32 cellular contexts compared by ENCODE assay signal in genomic region chr2:162646739-162647138, GRCh38.
"Had no signal": no experiment of that assay in that cellular context is flagged by ENCODE, and none has a peak within 500 bp of the region (broad histone marks: within the 10 kb centered on the region; RNA-seq: fewer than 3 reads in every experiment).

No MANE protein-coding gene starts in this region.

- H3K27me3 Mint-ChIP-seq: naive B cell; stimulated activated memory B cell treated with anti-CD40 and anti-IgM and Interleukin-4, amounts not matched to agents 10 μg/mL and 1 μg/mL and 100 μg/mL, for 72 hours; stimulated activated naive CD8-positive, alpha-beta T cell treated with anti-CD3 and anti-CD28 coated beads, Interleukin-15, amount 100 ng/mL, for 72 hours; type B pancreatic cell had no signal

- H3K4me3 ChIP-seq: prostate gland, right atrium auricular region, skin epidermis, smooth muscle cell, spleen, suprapubic skin, testis, tibial artery, transverse colon, upper lobe of right lung, uterus had no signal

- H3K27me3 ChIP-seq: neutrophil, right atrium auricular region, spleen, suprapubic skin, testis, tibial artery, transverse colon, upper lobe of right lung, uterus had no signal

- H3K4me1 ChIP-seq: parathyroid adenoma, prostate gland, right atrium auricular region, spleen, suprapubic skin, testis, tibial artery, transverse colon, upper lobe of right lung, uterus had no signal

- ATAC-seq: natural killer cell; sciatic nerve; stimulated activated memory B cell treated with anti-CD40 and anti-IgM and Interleukin-4, amounts not matched to agents 10 μg/mL and 1 μg/mL and 100 μg/mL, for 72 hours; stimulated activated naive CD8-positive, alpha-beta T cell treated with anti-CD3 and anti-CD28 coated beads, Interleukin-15, amount 100 ng/mL, for 72 hours; stimulated activated naive CD8-positive, alpha-beta T cell treated with anti-CD3 and anti-CD28 coated beads, Interleukin-15, Interleukin-2, amounts not matched to agents 100 U/mL and 50 U/mL, for 24 hours; upper lobe of right lung had no signal

- H3K4me1 Mint-ChIP-seq: naive B cell; natural killer cell; neural crest cell; stimulated activated memory B cell treated with anti-CD40 and anti-IgM and Interleukin-4, amounts not matched to agents 10 μg/mL and 1 μg/mL and 100 μg/mL, for 72 hours; stimulated activated naive CD8-positive, alpha-beta T cell treated with anti-CD3 and anti-CD28 coated beads, Interleukin-15, amount 100 ng/mL, for 72 hours had no signal

- H3K27ac ChIP-seq: neutrophil, parathyroid adenoma, prostate gland, right atrium auricular region, skin epidermis, spleen, suprapubic skin, testis, tibial artery, transverse colon, upper lobe of right lung, uterus had no signal

- H3K4me3 Mint-ChIP-seq: naive B cell; natural killer cell; nephron; neural crest cell; stimulated activated memory B cell treated with anti-CD40 and anti-IgM and Interleukin-4, amounts not matched to agents 10 μg/mL and 1 μg/mL and 100 μg/mL, for 72 hours; stimulated activated naive CD8-positive, alpha-beta T cell treated with anti-CD3 and anti-CD28 coated beads, Interleukin-15, amount 100 ng/mL, for 72 hours; type B pancreatic cell had no signal

- H3K36me3 ChIP-seq: neutrophil, prostate gland, right atrium auricular region, spleen, suprapubic skin, tibial artery, transverse colon, upper lobe of right lung, uterus had no signal

- H3K9me3 ChIP-seq: prostate gland, right atrium auricular region, suprapubic skin, testis, tibial artery, transverse colon, upper lobe of right lung, uterus had no signal

- H3K9me3 Mint-ChIP-seq: nephron, neural crest cell, type B pancreatic cell had no signal

- DNase-seq: naive B cell; natural killer cell; nucleus accumbens; posterior cingulate gyrus; retina; spleen; stimulated activated CD4-positive, alpha-beta T cell treated with anti-CD3 and anti-CD28 coated beads, Interleukin-12 subunit alpha, Interleukin-12 subunit beta, amount 100 ng/mL, for 4 hours; stimulated activated CD4-positive, alpha-beta T cell treated with anti-CD3 and anti-CD28 coated beads, Interleukin-1b, Interleukin-23, amount 100 ng/mL, for 48 hours; stimulated activated CD4-positive, alpha-beta T cell treated with anti-CD3 and anti-CD28 coated beads, Interleukin-4, amount 100 ng/mL, for 1 hour; stimulated activated CD4-positive, alpha-beta T cell treated with anti-CD3 and anti-CD28 coated beads, Interleukin-4, amount 100 ng/mL, for 4 hours; stimulated activated CD8-positive, alpha-beta memory T cell treated with anti-CD3 and anti-CD28 coated beads, Interleukin-4, amount 100 ng/mL, for 48 hours; stimulated activated naive CD4-positive, alpha-beta T cell; stimulated activated naive CD8-positive, alpha-beta T cell treated with anti-CD3 and anti-CD28 coated beads, Interleukin-15, amount 100 ng/mL, for 72 hours; stimulated activated naive CD8-positive, alpha-beta T cell treated with anti-CD3 and anti-CD28 coated beads, Interleukin-15, Interleukin-2, amounts not matched to agents 100 U/mL and 50 U/mL, for 24 hours; substantia nigra; testis; tibial artery; transverse colon; upper lobe of right lung; uterus had no signal

- H3K36me3 Mint-ChIP-seq: naive B cell; natural killer cell; stimulated activated memory B cell treated with anti-CD40 and anti-IgM and Interleukin-4, amounts not matched to agents 10 μg/mL and 1 μg/mL and 100 μg/mL, for 72 hours; type B pancreatic cell had no signal

- H3K27ac Mint-ChIP-seq: naive B cell; natural killer cell; stimulated activated memory B cell treated with anti-CD40 and anti-IgM and Interleukin-4, amounts not matched to agents 10 μg/mL and 1 μg/mL and 100 μg/mL, for 72 hours; stimulated activated naive CD8-positive, alpha-beta T cell treated with anti-CD3 and anti-CD28 coated beads, Interleukin-15, amount 100 ng/mL, for 72 hours; type B pancreatic cell had no signal
